ENCODE assay signal across 8 cellular contexts in the genomic region with DNA sequence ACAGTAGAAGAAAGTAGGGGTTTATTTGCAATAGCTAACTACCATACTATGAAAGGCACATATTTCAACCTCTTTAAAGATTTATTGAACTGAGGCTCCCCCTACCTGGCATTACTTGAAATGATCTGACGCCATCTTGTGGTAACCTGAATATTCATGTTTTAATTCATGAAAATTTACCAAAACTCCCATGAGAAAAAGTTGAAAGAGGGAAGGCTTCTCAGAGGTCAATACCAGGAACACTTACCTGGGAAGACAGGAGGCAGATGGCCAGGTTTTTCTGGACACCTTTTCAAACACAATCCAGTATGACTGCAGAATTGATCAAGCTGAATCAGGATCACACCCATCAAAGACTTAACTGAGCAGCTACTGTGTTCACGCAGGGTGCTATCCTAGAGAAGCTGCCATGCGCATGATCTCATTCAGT. TPM values are rescaled to one million over a fixed set of nuclear protein-coding genes. Genes with fewer than 3 reads are reported as not detected.
DNase-seq lines count a peak whose midpoint lies in the region; ATAC-seq, FAIRE-seq and TF ChIP-seq lines count a peak whose summit lies in the region.

No MANE protein-coding gene starts in this region.

- H3K36me3 Mint-ChIP-seq in MCF 10A (ENCODE audit: insufficient read depth, unreplicated experiment): peaks cover 6% of the 10 kb centered on the region

- no peaks in the 10 kb centered on the region for H3K9me3 Mint-ChIP-seq in MCF 10A (ENCODE audit: unreplicated experiment)

- DNase-seq in ACHN (peak; percentile 60), GM12891 (ENCODE audit: insufficient read length, low spot score) (no peak), NCI-H526 (lab: John Stamatoyannopoulos, UW) (peak; percentile 37 to 63), MCF 10A (ENCODE audit: unreplicated experiment) (peak; percentile 76), medulla oblongata (ENCODE audit: extremely low spot score) (peak; percentile 49)
- DNase-seq in stimulated activated naive CD4-positive, alpha-beta T cell treated with Interleukin-2 at 50 U/mL for 16 hours (lab: John Stamatoyannopoulos, UW): no peak

- intact Hi-C loops in MCF 10A (cut with micrococcal nuclease): loop anchor here (1.0 to 10.0 kb wide), 7 partner anchors 128 to 1622 kb away; no protein-coding TSS in a partner anchor

- FAIRE-seq in GM12891 (lab: Jason Lieb, UNC): peak; percentile 58

- ATAC-seq in HG02981 (IDR thresholded peaks at IDR 0.05; ENCODE audit: unreplicated experiment) (peak; percentile 62), HG03045 (IDR thresholded peaks at IDR 0.05; ENCODE audit: unreplicated experiment) (no peak)

- no TSS peak for BruUV-seq in MCF 10A (replicated peaks; lab: Mats Ljungman, UMichigan)

- no peak for TF ChIP-seq POLR2A in GM12891 (IDR thresholded peaks at IDR 0.05; ENCODE audit: low read depth, low read length)

- H3K4me3 Mint-ChIP-seq in MCF 10A (ENCODE audit: unreplicated experiment): no peak overlapping the region

- H3K4me1 Mint-ChIP-seq in MCF 10A (ENCODE audit: insufficient read depth, unreplicated experiment): peaks cover 26% of the 10 kb centered on the region

- POLR2A ChIA-PET in MCF 10A (lab: Yijun Ruan, JAX): interaction anchor here (0.8 to 5.9 kb wide), 6 partner anchors 9 to 1622 kb away, joined by 3 to 27 read pairs (median 5); a partner anchor contains a TSS

- CTCF ChIA-PET in MCF 10A (lab: Yijun Ruan, JAX): interaction anchor here (0.5 to 10.8 kb wide), 82 partner anchors 9 to 1638 kb away, joined by 3 to 144 read pairs (median 4); a partner anchor contains a TSS

- TF ChIP-seq CTCF in MCF 10A (IDR thresholded peaks at IDR 0.05; ENCODE audit: unreplicated experiment): peak; percentile 97

- no peak overlapping the region for H3K27ac Mint-ChIP-seq in MCF 10A (ENCODE audit: low read depth, unreplicated experiment)

- in situ Hi-C loops in ACHN (cut with HindIII; ENCODE audit: low pct_ligation_motif_present, low pct_unique_long_range_greater_than_20kb, low sequenced_read_pairs): no loop called here

- no peaks in the 10 kb centered on the region for H3K27me3 Mint-ChIP-seq in MCF 10A (ENCODE audit: insufficient read depth, unreplicated experiment)

TF ChIP-seq in GM12891, 5 proteins besides CTCF, POLR2A, EP300 and RAD21:
- TF ChIP-seq PAX5 (IDR thresholded peaks at IDR 0.05; ENCODE audit: insufficient read depth, low read length, severe bottlenecking): no peak
- TF ChIP-seq POU2F2 (IDR thresholded peaks at IDR 0.05; ENCODE audit: low read depth, low read length): no peak
- no peak for TF ChIP-seq POLR2AphosphoS5 (IDR thresholded peaks at IDR 0.05; ENCODE audit: low read depth, low read length)
- no peak for TF ChIP-seq SPI1 (IDR thresholded peaks at IDR 0.05; ENCODE audit: low read depth, low read length)
- TF ChIP-seq TAF1 (IDR thresholded peaks at IDR 0.05; ENCODE audit: low read depth, low read length): no peak

RNA-seq across cellular contexts. Expression of a gene that starts 9.4 kb away (rescaled TPM):
- polyA plus RNA-seq in GM12891 (2012; ENCODE audit: low read depth, missing spikeins): 0.80 TPM
- total RNA-seq in MCF 10A (2022): 11.4 and 11.7 TPM in 2 replicates

RNA-seq across cellular contexts. Expression of a gene that starts 47.0 kb away (rescaled TPM):
- polyA plus RNA-seq in GM12891 (2012; ENCODE audit: low read depth, missing spikeins): not detected
- not detected in 2 replicates for total RNA-seq in MCF 10A (2022)

Comparison
In these comparisons a context has a peak if more than half of its experiments do, and no peak if none do; other contexts are left out.
1. DNase-seq: peak in ACHN (single experiment), NCI-H526 (2 of 2), MCF 10A (single experiment) and medulla oblongata (single experiment); none in GM12891 (single experiment) and stimulated activated naive CD4-positive, alpha-beta T cell treated with Interleukin-2 at 50 U/mL for 16 hours (single experiment).